Comparison of ENCODE assay signal across 16 cellular contexts in the genomic region with DNA sequence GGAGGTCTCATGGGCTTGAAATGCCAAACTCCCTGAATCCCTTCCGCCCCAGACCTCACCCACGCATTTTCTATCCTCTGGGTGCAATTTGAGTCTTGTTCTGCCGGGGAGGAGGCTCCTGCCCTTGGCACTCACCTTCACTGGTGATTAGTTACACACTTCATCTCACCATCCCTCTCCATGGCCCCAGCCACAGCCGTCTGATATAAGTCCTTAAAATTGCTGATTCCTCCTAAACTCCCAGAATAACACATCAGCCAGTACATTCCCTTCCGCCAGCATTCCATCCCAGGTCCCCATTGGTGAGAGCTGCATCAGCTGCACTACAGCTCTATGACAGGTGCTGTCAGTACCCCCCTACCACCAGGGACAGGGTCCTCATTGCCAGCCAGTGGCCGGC. TPM values are rescaled to one million over a fixed set of nuclear protein-coding genes. Genes with fewer than 3 reads are reported as not detected.
DNase-seq lines count a peak whose midpoint lies in the region; ATAC-seq, FAIRE-seq and TF ChIP-seq lines count a peak whose summit lies in the region.
"Had no signal": no experiment of that assay in that cellular context is flagged by ENCODE, and none has a peak within 500 bp of the region (broad histone marks: within the 10 kb centered on the region; RNA-seq: fewer than 3 reads in every experiment).

No MANE protein-coding gene starts in this region.

- intact Hi-C loops in right cardiac atrium (cut with DNase I) = no loop called here

- TF ChIP-seq CTCF in D721Med (IDR thresholded peaks at IDR 0.05; ENCODE audit: insufficient read depth, missing control alignments) = no peak

- no peak for DNase-seq in activated naive CD4-positive, alpha-beta T cell (lab: John Stamatoyannopoulos, UW)
- no peak for DNase-seq in D721Med (ENCODE audit: insufficient read length, low spot score)
- no peak for DNase-seq in T-helper 17 cell
- DNase-seq in right cardiac atrium = peak in 2 of 3 donors; percentile 53 to 62
- no peak for DNase-seq in NCI-H345 treated with DMSO at 0.1 percent for 48 hours (lab: John Stamatoyannopoulos, UW; ENCODE audit: unreplicated experiment)
- DNase-seq: ACHN; CD4-positive, alpha-beta memory T cell; NCI-H146; NCI-H2227 treated with DMSO at 0.1 percent for 48 hours; NCI-H526 treated with DMSO at 0.1 percent for 48 hours had no signal

- H3K4me1 Mint-ChIP-seq in activated naive CD4-positive, alpha-beta T cell treated with anti-CD3 and anti-CD28 coated beads, Interleukin-2, amount 50 U/mL, for 24 hours = peaks cover 45% of the 10 kb centered on the region
- H3K4me1 Mint-ChIP-seq in T-helper 17 cell = peaks cover 37% of the 10 kb centered on the region

- no peaks in the 10 kb centered on the region for H3K9me3 Mint-ChIP-seq in activated naive CD4-positive, alpha-beta T cell treated with anti-CD3 and anti-CD28 coated beads, Interleukin-2, amount 50 U/mL, for 24 hours

- peaks cover 12% of the 10 kb centered on the region for H3K36me3 Mint-ChIP-seq in activated naive CD4-positive, alpha-beta T cell treated with anti-CD3 and anti-CD28 coated beads, Interleukin-2, amount 50 U/mL, for 24 hours
- H3K36me3 Mint-ChIP-seq in T-helper 17 cell (ENCODE audit: low read depth) = peaks cover 7% of the 10 kb centered on the region

- H3K4me3 ChIP-seq in right cardiac atrium (ENCODE audit: low read length) = no peak overlapping the region

- peak overlapping the region; percentile 31 for H3K27ac Mint-ChIP-seq in activated naive CD4-positive, alpha-beta T cell treated with anti-CD3 and anti-CD28 coated beads, Interleukin-2, amount 50 U/mL, for 24 hours
- peak overlapping the region; percentile 72 for H3K27ac Mint-ChIP-seq in T-helper 17 cell
- H3K27ac Mint-ChIP-seq: B cell had no signal

- H3K4me1 ChIP-seq in right cardiac atrium (ENCODE audit: control insufficient read depth, insufficient read depth, low read length) = peaks cover 5% of the 10 kb centered on the region

- 66% methylated on average over 6 of the region's 6 CpGs for WGBS in right cardiac atrium

- peak overlapping the region; percentile 79 for H3K27ac ChIP-seq in right cardiac atrium (ENCODE audit: low read length)
- H3K27ac ChIP-seq: HL-60 had no signal

- H3K9me3 ChIP-seq in T-helper 17 cell (ENCODE audit: control insufficient read depth, low read length, poor library complexity, severe bottlenecking) (no peaks in the 10 kb centered on the region), right cardiac atrium (ENCODE audit: control insufficient read depth, low read length) (no peaks in the 10 kb centered on the region)

- no peak overlapping the region for H3K4me3 Mint-ChIP-seq in activated naive CD4-positive, alpha-beta T cell treated with anti-CD3 and anti-CD28 coated beads, Interleukin-2, amount 50 U/mL, for 24 hours
- no peak overlapping the region for H3K4me3 Mint-ChIP-seq in T-helper 17 cell
- H3K4me3 Mint-ChIP-seq: B cell had no signal

- peak; percentile 48 for FAIRE-seq in D721Med (lab: Jason Lieb, UNC)
- FAIRE-seq: H1 had no signal

- ATAC-seq in T-helper 17 cell (no peak), right cardiac atrium (no peak), HG02678 (IDR thresholded peaks at IDR 0.05; ENCODE audit: unreplicated experiment) (no peak), HG02884 (IDR thresholded peaks at IDR 0.05; ENCODE audit: unreplicated experiment) (no peak)

- no peaks in the 10 kb centered on the region for H3K27me3 Mint-ChIP-seq in activated naive CD4-positive, alpha-beta T cell treated with anti-CD3 and anti-CD28 coated beads, Interleukin-2, amount 50 U/mL, for 24 hours
- no peaks in the 10 kb centered on the region for H3K27me3 Mint-ChIP-seq in T-helper 17 cell
- H3K27me3 Mint-ChIP-seq: B cell; CD4-positive, alpha-beta memory T cell had no signal

- no peaks in the 10 kb centered on the region for H3K27me3 ChIP-seq in right cardiac atrium (ENCODE audit: control insufficient read depth, insufficient read depth)

RNA-seq across cellular contexts. Expression of a gene that starts 3.9 kb away (rescaled TPM):
- total RNA-seq in T-helper 17 cell (10 to 100 TPM; 10.3 to 12.1 TPM), right cardiac atrium (100 to 1,000 TPM in 3 of 4 donors, 10 to 100 TPM in 1; 73.9 to 153 (median 115) TPM)
- polyA plus RNA-seq in right cardiac atrium = 109 TPM

RNA-seq across cellular contexts. Expression of a gene that starts 4.6 kb away (rescaled TPM):
- total RNA-seq in T-helper 17 cell = under 1 TPM; 0.63 to 0.75 TPM
- 1 to 10 TPM in 1 of 4 donors, under 1 TPM in 2, not detected in 1; 0.43 to 1.1 (median 0.57) TPM for total RNA-seq in right cardiac atrium
- polyA plus RNA-seq in right cardiac atrium = 0.43 TPM

Comparison
In these comparisons a context has a peak if more than half of its experiments do, and no peak if none do; other contexts are left out.
1. DNase-seq: peak in right cardiac atrium (2 of 3); none in activated naive CD4-positive, alpha-beta T cell (0 of 4), D721Med (single experiment), T-helper 17 cell (0 of 3) and NCI-H345 treated with DMSO at 0.1 percent for 48 hours (single experiment).
2. RNA of a gene that starts 3.9 kb away (total RNA-seq): 73.9 to 153 TPM in right cardiac atrium; 10.3 to 12.1 TPM in T-helper 17 cell; every median in the first group is over 4 times any median in the second.